In the genomic region with DNA sequence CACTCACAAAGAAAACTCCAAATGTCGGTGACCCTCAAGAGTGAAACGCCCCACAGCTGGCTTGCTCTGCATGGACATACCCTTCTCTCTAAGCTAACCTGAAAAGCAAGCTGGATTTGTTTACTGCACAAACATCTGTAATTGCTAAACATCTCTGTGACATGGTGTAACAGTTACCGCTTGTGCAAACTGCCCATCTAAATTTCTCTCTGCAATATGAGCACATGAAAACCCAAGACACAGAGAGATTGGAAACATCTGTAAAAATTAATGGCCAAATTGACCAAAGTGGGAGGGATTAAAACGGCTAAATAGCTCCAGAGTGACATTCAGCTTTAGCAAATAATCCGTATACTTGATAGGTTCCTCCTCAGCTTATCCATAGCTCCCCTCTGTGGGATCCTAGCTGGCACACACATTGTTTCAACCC, we compare ENCODE assay signal across 10 cellular contexts.
DNase-seq lines count a peak whose midpoint lies in the region; ATAC-seq and TF ChIP-seq lines count a peak whose summit lies in the region.
"Had no signal": no experiment of that assay in that cellular context is flagged by ENCODE, and none has a peak within 500 bp of the region (broad histone marks: within the 10 kb centered on the region; RNA-seq: fewer than 3 reads in every experiment).

No MANE protein-coding gene starts in this region.

- H3K9me3 ChIP-seq in mucosa of rectum (ENCODE audit: control insufficient read depth in 2 of 2, low read length in 2 of 2) = no peaks in the 10 kb centered on the region

- H3K27ac ChIP-seq in dorsolateral prefrontal cortex (peak overlapping the region in 54 of 59 donors; percentile 15 to 90 (median 71)), mucosa of rectum (ENCODE audit: low read depth in 2 of 2, low read length in 2 of 2) (peak overlapping the region; percentile 57 to 75)

- TF ChIP-seq CTCF in AG09309 (IDR thresholded peaks at IDR 0.05; ENCODE audit: control insufficient read depth, insufficient read depth, low read depth, low read length, missing control alignments) (no peak), LNCaP clone FGC (IDR thresholded peaks at IDR 0.05; ENCODE audit: control insufficient read depth, extremely low read depth, insufficient read depth) (no peak), dorsolateral prefrontal cortex (IDR thresholded peaks at IDR 0.05 in 54 of 56, conservative IDR thresholded peaks at IDR 0.05 in 2 of 56; ENCODE audit: low read depth in 1 of 56, partially characterized antibody in 56 of 56) (no peak)

- DNase-seq in AG09309 (ENCODE audit: low read depth) = no peak
- peak; percentile 11 for DNase-seq in LNCaP clone FGC (ENCODE audit: low read depth)
- no peak for DNase-seq in dorsolateral prefrontal cortex
- no peak for DNase-seq in pons (ENCODE audit: low spot score)
- DNase-seq: NCI-H69, T-helper 9 cell had no signal

- intact Hi-C loops in dorsolateral prefrontal cortex (cut with DNase I) = loop anchor here (10.0 kb wide), 2 partner anchors 54 to 214 kb away; a partner anchor contains a TSS

- ATAC-seq in HG03520 (IDR thresholded peaks at IDR 0.05; ENCODE audit: unreplicated experiment) (no peak), GM18873 (IDR thresholded peaks at IDR 0.05; ENCODE audit: low FRiP score, unreplicated experiment) (no peak), HG03432 (IDR thresholded peaks at IDR 0.05; ENCODE audit: unreplicated experiment) (no peak)

- peak overlapping the region; percentile 40 to 56 for H3K9ac ChIP-seq in mucosa of rectum (ENCODE audit: low read depth in 1 of 2, low read length in 2 of 2)

- H3K27me3 ChIP-seq in dorsolateral prefrontal cortex = peaks cover 0 to 43% (median 7%) of the 10 kb centered on the region in 45 donors
- no peaks in the 10 kb centered on the region for H3K27me3 ChIP-seq in mucosa of rectum (ENCODE audit: control insufficient read depth in 2 of 2, insufficient read depth in 2 of 2, low read length in 2 of 2)

- H3K4me3 ChIP-seq in AG09309 (ENCODE audit: control insufficient read depth, low read depth, low read length) (peak overlapping the region; percentile 31), LNCaP clone FGC (ENCODE audit: low read depth, low read length) (no peak overlapping the region), dorsolateral prefrontal cortex (peak overlapping the region in 58 of 59 donors; percentile 1 to 68 (median 42)), mucosa of rectum (ENCODE audit: low read length in 2 of 2) (peak overlapping the region; percentile 46 to 75)

- H3K36me3 ChIP-seq in mucosa of rectum (ENCODE audit: control insufficient read depth in 2 of 2, insufficient read depth in 2 of 2, low read length in 2 of 2) = no peaks in the 10 kb centered on the region

- peaks cover 3 to 19% of the 10 kb centered on the region in 2 donors for H3K4me1 ChIP-seq in mucosa of rectum (ENCODE audit: control insufficient read depth in 2 of 2, insufficient read depth in 2 of 2, low read length in 2 of 2)
